8 cellular contexts compared by ENCODE assay signal in the genomic region with DNA sequence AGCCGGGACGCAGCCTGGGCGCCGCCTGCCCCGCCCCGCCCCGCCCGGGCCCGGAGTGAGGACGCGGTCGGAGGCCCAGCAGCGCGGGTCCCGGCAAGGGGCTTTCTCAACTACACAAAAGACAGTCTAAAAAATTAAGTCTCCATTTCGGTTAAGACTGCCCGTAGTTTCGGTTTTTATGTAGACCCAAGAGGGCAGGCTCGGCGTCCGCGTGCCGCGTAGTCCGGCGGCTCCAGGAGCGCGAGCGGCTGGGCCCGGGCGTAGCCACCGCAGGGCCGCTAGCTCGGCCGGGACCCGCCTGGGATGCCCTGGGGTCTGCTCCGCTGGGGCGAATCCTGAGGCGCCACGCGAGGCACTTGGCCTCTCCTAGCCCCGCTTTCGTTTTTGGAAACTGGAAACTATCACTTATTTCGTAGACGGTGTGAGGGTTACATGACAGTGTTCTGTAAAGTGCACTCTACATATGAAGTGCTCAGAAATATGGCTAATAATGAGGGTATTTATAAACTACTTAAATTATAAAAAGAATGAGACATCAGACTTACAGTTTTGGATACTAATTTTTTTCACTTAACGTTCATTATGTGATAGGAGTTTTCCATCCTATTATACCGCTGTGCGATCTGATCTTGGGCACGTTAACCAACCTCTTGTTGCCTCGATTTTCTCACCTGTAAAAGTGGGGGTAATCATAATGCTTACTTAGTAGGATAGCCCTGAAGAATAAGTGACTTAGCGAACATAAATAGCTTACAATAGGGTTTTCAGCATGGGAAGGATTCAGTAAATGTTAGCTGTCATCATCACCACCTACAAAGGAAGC. TPM values are rescaled to one million over a fixed set of nuclear protein-coding genes. Genes with fewer than 3 reads are reported as not detected.
DNase-seq lines count a peak whose midpoint lies in the region; ATAC-seq, FAIRE-seq and TF ChIP-seq lines count a peak whose summit lies in the region.

No MANE protein-coding gene starts in this region.

- no peak for TF ChIP-seq POLR2A in right lobe of liver (IDR thresholded peaks at IDR 0.05)

- WGBS in HUES64 = 6% methylated on average over 50 of the region's 51 CpGs
- WGBS in right lobe of liver (ENCODE audit: insufficient coverage, low coverage, low lambda C conversion rate, missing lambda C conversion rate) = 9% methylated on average over 31 of the region's 51 CpGs

- no peak for TF ChIP-seq CTCF in right lobe of liver (IDR thresholded peaks at IDR 0.05)

- H3K27me3 ChIP-seq in HUES64 (ENCODE audit: insufficient read depth, low read length) (peaks cover 39% of the 10 kb centered on the region), right lobe of liver (no peaks in the 10 kb centered on the region)

- H3K9me3 ChIP-seq in HUES64 (ENCODE audit: insufficient read depth, low read depth, low read length) (no peaks in the 10 kb centered on the region), right lobe of liver (no peaks in the 10 kb centered on the region)

- no peak for FAIRE-seq in RCC 7860 (lab: Jason Lieb, UNC)

- H3K4me3 ChIP-seq in HUES64 (ENCODE audit: low read length) (peak overlapping the region; percentile 81), right lobe of liver (peak overlapping the region; percentile 62 to 78 (median 69))

- H3K4me1 ChIP-seq in HUES64 (ENCODE audit: insufficient read depth, low read length) (peaks cover 25% of the 10 kb centered on the region), right lobe of liver (peaks cover 0 to under 1% (median 0%) of the 10 kb centered on the region in 4 donors)

- ATAC-seq in GM21515 (IDR thresholded peaks at IDR 0.05; ENCODE audit: unreplicated experiment) (peak; percentile 53), right lobe of liver (peak; percentile 69 to 76 (median 72))
- ATAC-seq in activated CD4-positive, CD25-positive, alpha-beta regulatory T cell treated with anti-CD3 and anti-CD28 coated beads, Interleukin-2, amount 50 U/mL, for 24 hours = peak; percentile 78 to 82

- H3K9ac ChIP-seq in HUES64 (ENCODE audit: low read depth, low read length) = peak overlapping the region; percentile 54; the same call in 1 of the 2 replicates

- peak; percentile 79 for DNase-seq in GM03348 (ENCODE audit: low spot score)
- DNase-seq in dedifferentiated amniotic fluid mesenchymal stem cell (ENCODE audit: extremely low spot score) = peak; percentile 34
- no peak for DNase-seq in right lobe of liver
- DNase-seq in stimulated activated CD8-positive, alpha-beta memory T cell treated with anti-CD3 and anti-CD28 coated beads, Interleukin-15, amount 100 ng/mL, for 24 hours (ENCODE audit: low read depth) = peak; percentile 17
- DNase-seq in RCC 7860 (ENCODE audit: low spot score) = no peak

- intact Hi-C loops in right lobe of liver (cut with DNase I) = no loop called here

- no peaks in the 10 kb centered on the region for H3K36me3 ChIP-seq in HUES64 (ENCODE audit: insufficient read depth, low read length)
- H3K36me3 ChIP-seq in right lobe of liver = no peaks in the 10 kb centered on the region

- H3K27ac ChIP-seq in HUES64 (ENCODE audit: low read depth, low read length) (no peak overlapping the region), right lobe of liver (peak overlapping the region; percentile 53 to 75 (median 70))

RNA-seq across cellular contexts. Expression of a gene that starts 0.6 kb away (rescaled TPM):
- 23.6 TPM for polyA plus RNA-seq in HUES64 (2013, experiment 1 of 2)
- polyA plus RNA-seq in HUES64 (2013, experiment 2 of 2) = 23.3 TPM
- total RNA-seq in right lobe of liver = 10 to 100 TPM in 1 of 6 experiments, 1 to 10 TPM in 5; 3.1 to 14.7 (median 5.6) TPM

RNA-seq across cellular contexts. Expression of a gene that starts 29.7 kb away (rescaled TPM):
- polyA plus RNA-seq in HUES64 (2013, experiment 1 of 2) = 107 TPM
- 124 TPM for polyA plus RNA-seq in HUES64 (2013, experiment 2 of 2)
- 10 to 100 TPM; 15.8 to 35.6 (median 19.9) TPM for total RNA-seq in right lobe of liver

Comparison
In these comparisons a context has a peak if more than half of its experiments do, and no peak if none do; other contexts are left out.
1. DNase-seq: peak in GM03348 (single experiment), dedifferentiated amniotic fluid mesenchymal stem cell (single experiment) and stimulated activated CD8-positive, alpha-beta memory T cell treated with anti-CD3 and anti-CD28 coated beads, Interleukin-15, amount 100 ng/mL, for 24 hours (single experiment); none in right lobe of liver (0 of 3) and RCC 7860 (single experiment).
2. Peak in every context shown above with its lines, with median percentiles within 50 percentile points of each other: ATAC-seq.